Comparison of ENCODE assay signal across 15 cellular contexts in the genomic region with DNA sequence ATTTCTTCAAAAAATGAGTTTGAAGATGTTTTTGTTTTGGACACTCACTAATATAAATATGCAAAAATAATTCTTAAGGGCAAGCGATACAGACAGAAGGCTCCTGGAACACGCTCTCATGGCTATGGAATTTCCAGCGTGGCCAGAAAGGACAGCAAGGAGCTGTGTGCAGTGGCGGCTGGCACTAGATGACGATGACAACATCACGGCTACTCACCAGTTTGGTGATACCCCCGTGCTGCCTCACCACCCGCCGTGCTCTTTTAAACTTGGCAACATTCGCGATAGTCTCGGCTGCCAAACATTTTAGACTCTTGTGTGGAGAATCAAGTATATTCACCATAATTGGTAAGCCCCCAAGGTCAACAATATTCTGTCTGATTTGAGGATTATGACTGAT. TPM values are rescaled to one million over a fixed set of nuclear protein-coding genes. Genes with fewer than 3 reads are reported as not detected.
"Had no signal": no experiment of that assay in that cellular context is flagged by ENCODE, and none has a peak within 500 bp of the region (broad histone marks: within the 10 kb centered on the region; RNA-seq: fewer than 3 reads in every experiment).

No MANE protein-coding gene starts in this region.

- DNase-seq: cortex of kidney; dorsolateral prefrontal cortex; effector CD8-positive, alpha-beta T cell; hippocampal formation; natural killer cell; ovary; right lobe of liver; stimulated activated CD4-positive, alpha-beta T cell treated with anti-CD3 and anti-CD28 coated beads, Interleukin-2, amount 100 ng/mL, for 24 hours; stimulated activated CD4-positive, alpha-beta T cell treated with anti-CD3 and anti-CD28 coated beads, Interleukin-4, amount 100 ng/mL, for 4 hours; stimulated activated naive B cell treated with anti-CD40 and anti-IgM and Interleukin-4, amounts not matched to agents 10 μg/mL and 1 μg/mL and 100 μg/mL, for 72 hours; stimulated activated naive CD8-positive, alpha-beta T cell treated with anti-CD3 and anti-CD28 coated beads, Interleukin-15, amount 100 ng/mL, for 72 hours had no signal

- H3K36me3 ChIP-seq: heart left ventricle, ovary, right lobe of liver had no signal

- H3K27me3 ChIP-seq: dorsolateral prefrontal cortex, ovary, right lobe of liver had no signal

- H3K27ac ChIP-seq: dorsolateral prefrontal cortex, heart left ventricle, ovary, right lobe of liver, skin epidermis had no signal

- H3K9me3 ChIP-seq: heart left ventricle, ovary, right lobe of liver had no signal

- ATAC-seq: esophagus mucosa; heart left ventricle; natural killer cell; right lobe of liver; stimulated activated naive B cell treated with anti-CD40 and anti-IgM and Interleukin-4, amounts not matched to agents 10 μg/mL and 1 μg/mL and 100 μg/mL, for 72 hours; stimulated activated naive CD8-positive, alpha-beta T cell treated with anti-CD3 and anti-CD28 coated beads, Interleukin-15, amount 100 ng/mL, for 72 hours had no signal

- H3K4me1 ChIP-seq: heart left ventricle, right lobe of liver had no signal

- H3K4me3 ChIP-seq: dorsolateral prefrontal cortex, heart left ventricle, ovary, right lobe of liver, skin epidermis had no signal

RNA-seq across cellular contexts. Expression of gene ODAD2, which starts 54.9 kb away (rescaled TPM):
- total RNA-seq: natural killer cell, subcutaneous adipose tissue had no signal
- polyA plus RNA-seq: heart left ventricle had no signal
